ENCODE assay signal across 1 cellular context in genomic region chr1:208234721-208235120, GRCh38.
TF ChIP-seq lines count a peak whose summit lies in the region.

No MANE protein-coding gene starts in this region.

TF ChIP-seq in GM12878, 131 proteins besides CTCF, POLR2A, EP300 and RAD21 (continued from another document):
- TF ChIP-seq ATF7 (IDR thresholded peaks at IDR 0.05; ENCODE audit: low read depth) (no peak), RCOR1 (conservative IDR thresholded peaks at IDR 0.05; ENCODE audit: low read depth, low read length) (no peak), TAF1 (IDR thresholded peaks at IDR 0.05; ENCODE audit: borderline replicate concordance, low read depth, low read length) (no peak), USF1 (IDR thresholded peaks at IDR 0.05; ENCODE audit: borderline replicate concordance, extremely low read length, insufficient read depth, low read depth, low read length) (no peak), CUX1 (IDR thresholded peaks at IDR 0.05; ENCODE audit: insufficient replicate concordance, low read depth, low read length) (no peak), MTA3 (IDR thresholded peaks at IDR 0.05; ENCODE audit: borderline replicate concordance, low read length) (no peak), MXI1 (IDR thresholded peaks at IDR 0.05; ENCODE audit: low read depth, low read length) (no peak), NR2C1 (IDR thresholded peaks at IDR 0.05) (no peak), HDGF (IDR thresholded peaks at IDR 0.05) (no peak), E2F4 (IDR thresholded peaks at IDR 0.05; ENCODE audit: low read depth, low read length) (no peak), NR2F1 (conservative IDR thresholded peaks at IDR 0.05) (no peak), SMC3 (IDR thresholded peaks at IDR 0.05; ENCODE audit: borderline replicate concordance, low read length) (no peak)
